In genomic region chr22:40161182-40161581, GRCh38 we compare ENCODE assay signal across 19 cellular contexts. TPM values are rescaled to one million over a fixed set of nuclear protein-coding genes. Genes with fewer than 3 reads are reported as not detected.
DNase-seq lines count a peak whose midpoint lies in the region; ATAC-seq, FAIRE-seq and TF ChIP-seq lines count a peak whose summit lies in the region.
"Had no signal": no experiment of that assay in that cellular context is flagged by ENCODE, and none has a peak within 500 bp of the region (broad histone marks: within the 10 kb centered on the region; RNA-seq: fewer than 3 reads in every experiment).

No MANE protein-coding gene starts in this region.

- no peak for TF ChIP-seq RAD21 in HepG2 (CRISPR knock-in tag; IDR thresholded peaks at IDR 0.05)

- no peaks in the 10 kb centered on the region for H3K79me2 ChIP-seq in HepG2 (ENCODE audit: insufficient read depth, low read length)

- H3K4me1 ChIP-seq in right lobe of liver (peaks cover 0 to 7% (median under 1%) of the 10 kb centered on the region in 4 donors), HepG2 (ENCODE audit: insufficient read depth, low read length) (peaks cover 7% of the 10 kb centered on the region)

- no peak overlapping the region for H2AFZ ChIP-seq in HepG2 (ENCODE audit: low read length)
- H2AFZ ChIP-seq: GM23338 had no signal

- no peak overlapping the region for H3K4me3 ChIP-seq in right lobe of liver
- no peak overlapping the region for H3K4me3 ChIP-seq in HepG2 (replicated peaks in 1 of 3; ENCODE audit: insufficient read depth in 1 of 3, low read depth in 2 of 3, low read length in 3 of 3)
- H3K4me3 ChIP-seq: A549, GM23338 had no signal

- CTCF ChIA-PET in HepG2 (lab: Yijun Ruan, JAX; ENCODE audit: low intra/inter-chr PET ratio, low total read pairs): no interaction called here

- POLR2A ChIA-PET in HepG2 (lab: Yijun Ruan, JAX): interaction anchor here (0.9 to 2.0 kb wide), 2 partner anchors 16 to 117 kb away, joined by 3 to 7 read pairs; partner anchors contain the start of gene TNRC6B

- TF ChIP-seq EP300 in HepG2 (IDR thresholded peaks at IDR 0.05; ENCODE audit: low read depth in 2 of 2, low read length in 2 of 2) (no peak), HepG2 (CRISPR knock-in tag; IDR thresholded peaks at IDR 0.05; ENCODE audit: borderline replicate concordance) (no peak)

- intact Hi-C loops in right lobe of liver (cut with DNase I): no loop called here
- intact Hi-C loops in HepG2 (cut with micrococcal nuclease; ENCODE audit: unreplicated experiment): no loop called here

- 7% methylated on average over 1 of the region's 1 CpG for WGBS in right lobe of liver (ENCODE audit: insufficient coverage, low coverage, low lambda C conversion rate, missing lambda C conversion rate)
- 35% methylated on average over 1 of the region's 1 CpG for WGBS in HepG2 (ENCODE audit: low lambda C conversion rate)

- H3K27ac ChIP-seq in right lobe of liver: no peak overlapping the region
- no peak overlapping the region for H3K27ac ChIP-seq in HepG2 (ENCODE audit: extremely low read length, insufficient read depth, low read length)
- H3K27ac ChIP-seq: 22Rv1, A549, C4-2B had no signal

- TF ChIP-seq POLR2A in right lobe of liver (IDR thresholded peaks at IDR 0.05) (no peak), HepG2 (IDR thresholded peaks at IDR 0.05; ENCODE audit: insufficient read depth in 1 of 2, low read depth in 2 of 2, low read length in 2 of 2) (no peak)

- no peak for DNase-seq in activated T-cell treated with anti-CD3 and anti-CD28 coated beads, Interleukin-2, amount 50 U/mL, for 24 hours
- DNase-seq in activated T-cell treated with anti-CD3 and anti-CD28 coated beads, Interleukin-2, amount 50 U/mL, for 1 hour: no peak
- DNase-seq in right lobe of liver (no peak), HepG2 (ENCODE audit: low spot score) (no peak), left lobe of liver (ENCODE audit: low spot score) (no peak), NCI-H446 treated with DMSO at 0.1 percent for 48 hours (lab: John Stamatoyannopoulos, UW) (no peak)
- DNase-seq: AML-193; CD4-positive, alpha-beta memory T cell; DMS153; DMS79; GDM1; HCEC 1CT had no signal

- peaks cover 6% of the 10 kb centered on the region for H3K9me3 Mint-ChIP-seq in activated T-cell treated with anti-CD3 and anti-CD28 coated beads, Interleukin-2, amount 50 U/mL, for 24 hours
- H3K9me3 Mint-ChIP-seq: GM23338 had no signal

- H3K27me3 ChIP-seq in right lobe of liver (no peaks in the 10 kb centered on the region), HepG2 (ENCODE audit: control insufficient read depth in 1 of 2, insufficient read depth in 2 of 2, low read length in 2 of 2) (no peaks in the 10 kb centered on the region; a peak in 1 of 5 replicates)

- peaks cover 37% of the 10 kb centered on the region for H3K36me3 Mint-ChIP-seq in activated T-cell treated with anti-CD3 and anti-CD28 coated beads, Interleukin-2, amount 50 U/mL, for 24 hours (ENCODE audit: low read depth)

- peaks cover 24% of the 10 kb centered on the region for H3K4me1 Mint-ChIP-seq in activated T-cell treated with anti-CD3 and anti-CD28 coated beads, Interleukin-2, amount 50 U/mL, for 24 hours (ENCODE audit: low read depth)

- peak overlapping the region; percentile 55 for H3K27ac Mint-ChIP-seq in activated T-cell treated with anti-CD3 and anti-CD28 coated beads, Interleukin-2, amount 50 U/mL, for 24 hours
- H3K27ac Mint-ChIP-seq: GM23338 had no signal

- ATAC-seq in right lobe of liver (peak in 3 of 4 donors; percentile 45 to 55 (median 49)), HepG2 (no peak), left lobe of liver (peak; percentile 48), GM18498 (IDR thresholded peaks at IDR 0.05; ENCODE audit: unreplicated experiment) (no peak)
- ATAC-seq: A549, GM23338 had no signal

- H4K20me1 ChIP-seq in HepG2 (ENCODE audit: insufficient read depth, low read length): peaks cover 13% of the 10 kb centered on the region; the same call in 1 of the 2 replicates

- no peak overlapping the region for H3K4me3 Mint-ChIP-seq in activated T-cell treated with anti-CD3 and anti-CD28 coated beads, Interleukin-2, amount 50 U/mL, for 24 hours
- H3K4me3 Mint-ChIP-seq: CD4-positive, alpha-beta memory T cell; GM23338 had no signal

- no peak for FAIRE-seq in HepG2 (lab: Jason Lieb, UNC)
- FAIRE-seq: A549, GM12892, H54 had no signal

- in situ Hi-C loops in HepG2 (cut with HindIII; ENCODE audit: extremely low pct_ligation_motif_present, low pct_unique_long_range_greater_than_20kb): no loop called here

- no peak overlapping the region for H3K9ac ChIP-seq in HepG2 (ENCODE audit: insufficient read depth, low read depth, low read length)

- H3K36me3 ChIP-seq in right lobe of liver: no peaks in the 10 kb centered on the region
- H3K36me3 ChIP-seq in HepG2 (replicated peaks in 1 of 2; ENCODE audit: control insufficient read depth in 1 of 2, insufficient read depth in 2 of 2, low read length in 2 of 2): no peaks in the 10 kb centered on the region

- H3K27me3 Mint-ChIP-seq in activated T-cell treated with anti-CD3 and anti-CD28 coated beads, Interleukin-2, amount 50 U/mL, for 24 hours: no peaks in the 10 kb centered on the region
- H3K27me3 Mint-ChIP-seq: CD4-positive, alpha-beta memory T cell had no signal

- BruUV-seq in HepG2 (replicated peaks; lab: Mats Ljungman, UMichigan): no TSS peak

- no peak for TF ChIP-seq CTCF in right lobe of liver (IDR thresholded peaks at IDR 0.05)
- TF ChIP-seq CTCF in HepG2 (CRISPR knock-in tag; IDR thresholded peaks at IDR 0.05): no peak

- H3K4me2 ChIP-seq in HepG2 (ENCODE audit: low read depth, low read length): no peak overlapping the region
- H3K4me2 ChIP-seq: A549, GM23338 had no signal

- H3K9me3 ChIP-seq in right lobe of liver (no peaks in the 10 kb centered on the region), HepG2 (ENCODE audit: low read length) (no peaks in the 10 kb centered on the region)
- H3K9me3 ChIP-seq: A549 had no signal

TF ChIP-seq in HepG2, 621 proteins besides CTCF, POLR2A, EP300 and RAD21 (continues in another document):
- TF ChIP-seq TCF7 (IDR thresholded peaks at IDR 0.05; ENCODE audit: low read depth) (no peak), BORCS8-MEF2B (CRISPR knock-in tag; IDR thresholded peaks at IDR 0.05) (no peak), CEBPG (CRISPR knock-in tag; IDR thresholded peaks at IDR 0.05) (no peak), KLF11 (CRISPR knock-in tag; IDR thresholded peaks at IDR 0.05) (no peak), POGK (CRISPR knock-in tag; conservative IDR thresholded peaks at IDR 0.05) (no peak), ZNF496 (CRISPR knock-in tag; IDR thresholded peaks at IDR 0.05; ENCODE audit: insufficient replicate concordance) (no peak), ZNF224 (CRISPR knock-in tag; IDR thresholded peaks at IDR 0.05) (no peak), ZBTB7A (CRISPR knock-in tag; IDR thresholded peaks at IDR 0.05) (no peak), RCOR2 (CRISPR knock-in tag; IDR thresholded peaks at IDR 0.05) (no peak)
- TF ChIP-seq, protein P1, sequence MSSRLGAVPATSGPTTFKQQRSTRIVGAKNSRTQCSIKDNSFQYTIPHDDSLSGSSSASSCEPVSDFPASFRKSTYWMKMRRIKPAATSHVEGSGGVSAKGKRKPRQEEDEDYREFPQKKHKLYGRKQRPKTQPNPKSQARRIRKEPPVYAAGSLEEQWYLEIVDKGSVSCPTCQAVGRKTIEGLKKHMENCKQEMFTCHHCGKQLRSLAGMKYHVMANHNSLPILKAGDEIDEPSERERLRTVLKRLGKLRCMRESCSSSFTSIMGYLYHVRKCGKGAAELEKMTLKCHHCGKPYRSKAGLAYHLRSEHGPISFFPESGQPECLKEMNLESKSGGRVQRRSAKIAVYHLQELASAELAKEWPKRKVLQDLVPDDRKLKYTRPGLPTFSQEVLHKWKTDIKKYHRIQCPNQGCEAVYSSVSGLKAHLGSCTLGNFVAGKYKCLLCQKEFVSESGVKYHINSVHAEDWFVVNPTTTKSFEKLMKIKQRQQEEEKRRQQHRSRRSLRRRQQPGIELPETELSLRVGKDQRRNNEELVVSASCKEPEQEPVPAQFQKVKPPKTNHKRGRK (CRISPR knock-in tag; IDR thresholded peaks at IDR 0.05): no peak

RNA-seq across cellular contexts. Expression of gene TNRC6B, which starts 16.5 kb away (rescaled TPM):
- total RNA-seq in right lobe of liver: 10 to 100 TPM; 13.0 to 27.1 (median 22.7) TPM
- 13.2 and 17.2 TPM in 2 replicates for total RNA-seq in HepG2 (2016; rRNA removed; fragmentation: Illumina TruSeq; extraction: Trizol)
- 9.8 and 11.9 TPM in 2 replicates for total RNA-seq in HepG2 (2016; cell fraction: cytosol; rRNA removed; fragmentation: Illumina TruSeq; extraction: Trizol; ENCODE audit: low read depth)
- 13.4 and 14.9 TPM in 2 replicates for total RNA-seq in HepG2 (2016; cell fraction: insoluble cytoplasmic fraction; rRNA removed; fragmentation: Illumina TruSeq; extraction: Trizol)
- 3.7 and 4.3 TPM in 2 replicates for total RNA-seq in HepG2 (2016; cell fraction: membrane; rRNA removed; fragmentation: Illumina TruSeq; extraction: Trizol)
- total RNA-seq in HepG2 (2016; cell fraction: nucleus; rRNA removed; fragmentation: Illumina TruSeq; extraction: Trizol): 17.3 and 19.4 TPM in 2 replicates
- polyA plus RNA-seq in HepG2 (2011; rRNA removed): 6.8 and 8.9 TPM in 2 replicates
- 4.5 and 5.0 TPM in 2 replicates for polyA plus RNA-seq in HepG2 (2011; cell fraction: cytosol; rRNA removed)
- polyA plus RNA-seq in HepG2 (2011; cell fraction: nucleus; rRNA removed): 13.3 and 14.7 TPM in 2 replicates
- 3.3 and 5.0 TPM in 2 replicates for polyA plus RNA-seq in HepG2 (2012)
- 0.23 and 0.31 TPM in 2 replicates for polyA plus RNA-seq in HepG2 (2016; cell fraction: cytosol; fragmentation: Illumina TruSeq; extraction: Trizol; ENCODE audit: low read depth)
- polyA plus RNA-seq in HepG2 (2016; cell fraction: insoluble cytoplasmic fraction; fragmentation: Illumina TruSeq; extraction: Trizol; ENCODE audit: low read depth): 4.7 and 5.5 TPM in 2 replicates
- polyA plus RNA-seq in HepG2 (2016; cell fraction: membrane; fragmentation: Illumina TruSeq; extraction: Trizol; ENCODE audit: low read depth): 0.50 and 0.70 TPM in 2 replicates
- 6.7 and 7.1 TPM in 2 replicates for polyA plus RNA-seq in HepG2 (2016; cell fraction: nucleus; fragmentation: Illumina TruSeq; extraction: Trizol; ENCODE audit: insufficient read depth, low read depth)
- polyA minus RNA-seq in HepG2 (2011; rRNA and poly(A)+ RNA removed; ENCODE audit: low replicate concordance): 23.8 and 31.4 TPM in 2 replicates
- 11.6 and 14.5 TPM in 2 replicates for polyA minus RNA-seq in HepG2 (2011; cell fraction: cytosol; rRNA and poly(A)+ RNA removed)
- 53.3 and 57.9 TPM in 2 replicates for polyA minus RNA-seq in HepG2 (2011; cell fraction: nucleus; rRNA and poly(A)+ RNA removed)
- 29.0 TPM for total RNA-seq in left lobe of liver

Comparison
In these comparisons a context has a peak if more than half of its experiments do, and no peak if none do; other contexts are left out.
1. ATAC-seq: peak in right lobe of liver (3 of 4) and left lobe of liver (single experiment); none in HepG2 (single experiment) and GM18498 (single experiment).